ENCODE assay signal across 16 cellular contexts in genomic region chr12:16560273-16560672, GRCh38. TPM values are rescaled to one million over a fixed set of nuclear protein-coding genes. Genes with fewer than 3 reads are reported as not detected.
DNase-seq lines count a peak whose midpoint lies in the region; ATAC-seq and TF ChIP-seq lines count a peak whose summit lies in the region.
"Had no signal": no experiment of that assay in that cellular context is flagged by ENCODE, and none has a peak within 500 bp of the region (broad histone marks: within the 10 kb centered on the region; RNA-seq: fewer than 3 reads in every experiment).

No MANE protein-coding gene starts in this region.

- peak; percentile 41 for DNase-seq in DMS53 (lab: John Stamatoyannopoulos, UW)
- no peak for DNase-seq in DMS53 treated with DMSO at 0.1 percent for 48 hours (lab: John Stamatoyannopoulos, UW; ENCODE audit: unreplicated experiment)
- peak; percentile 5 for DNase-seq in COR-L47 (lab: John Stamatoyannopoulos, UW)
- peak; percentile 34 for DNase-seq in NCI-H2081 treated with DMSO at 0.1 percent for 48 hours (lab: John Stamatoyannopoulos, UW)
- peak; percentile 23 for DNase-seq in NCI-H69 (lab: John Stamatoyannopoulos, UW)
- no peak for DNase-seq in NOMO-1 treated with DMSO at 0.1 percent for 48 hours (lab: John Stamatoyannopoulos, UW; ENCODE audit: unreplicated experiment)
- no peak for DNase-seq in GM19238 (ENCODE audit: insufficient read length, low spot score)
- DNase-seq in upper lobe of left lung: no peak
- DNase-seq: CD8-positive, alpha-beta T cell; DMS79; HCEC 1CT; HFFc6 had no signal

- TF ChIP-seq POLR2A in upper lobe of left lung (IDR thresholded peaks at IDR 0.05): no peak

- H3K9me3 ChIP-seq in upper lobe of left lung: no peaks in the 10 kb centered on the region

- no peaks in the 10 kb centered on the region for H3K27me3 ChIP-seq in upper lobe of left lung

- no peak overlapping the region for H3K4me3 ChIP-seq in upper lobe of left lung
- H3K4me3 ChIP-seq: GM12878 had no signal

- no peak overlapping the region for H3K27ac ChIP-seq in upper lobe of left lung
- H3K27ac ChIP-seq: 22Rv1 had no signal

- no peak for ATAC-seq in upper lobe of left lung (ENCODE audit: low FRiP score in 2 of 2)
- ATAC-seq: CD8-positive, alpha-beta T cell; GM12878; HepG2 had no signal

- no peaks in the 10 kb centered on the region for H3K36me3 ChIP-seq in upper lobe of left lung

- 62 to 72% methylated on average over 5 of the region's 5 CpGs for WGBS in upper lobe of left lung, 2 donors

- no peaks in the 10 kb centered on the region for H3K4me1 ChIP-seq in upper lobe of left lung

- no peak for TF ChIP-seq CTCF in upper lobe of left lung (IDR thresholded peaks at IDR 0.05)

- no peak for TF ChIP-seq EP300 in upper lobe of left lung (IDR thresholded peaks at IDR 0.05)

RNA-seq across cellular contexts. Expression of gene LMO3, which starts 45.7 kb away (rescaled TPM):
- 100 to 1,000 TPM; 100 to 372 (median 166) TPM for total RNA-seq in upper lobe of left lung
- total RNA-seq: CD8-positive, alpha-beta T cell; G401; HepG2 had no signal

Comparison
In these comparisons a context has a peak if more than half of its experiments do, and no peak if none do; other contexts are left out.
1. DNase-seq: peak in DMS53 (single experiment), COR-L47 (single experiment), NCI-H2081 treated with DMSO at 0.1 percent for 48 hours (single experiment) and NCI-H69 (single experiment); none in DMS53 treated with DMSO at 0.1 percent for 48 hours (single experiment), NOMO-1 treated with DMSO at 0.1 percent for 48 hours (single experiment), GM19238 (single experiment) and upper lobe of left lung (0 of 2).